1 cellular context compared by ENCODE assay signal in genomic region chr20:19403549-19403948, GRCh38.
TF ChIP-seq lines count a peak whose summit lies in the region.

No MANE protein-coding gene starts in this region.

TF ChIP-seq in HepG2, 621 proteins besides CTCF, POLR2A, EP300 and RAD21 (continued from another document):
- TF ChIP-seq HIC2 (CRISPR knock-in tag; IDR thresholded peaks at IDR 0.05; ENCODE audit: low read depth) (no peak), ZNF841 (CRISPR knock-in tag; IDR thresholded peaks at IDR 0.05; ENCODE audit: borderline replicate concordance) (no peak), FLYWCH1 (CRISPR knock-in tag; IDR thresholded peaks at IDR 0.05) (no peak)
